Comparison of ENCODE assay signal across 12 cellular contexts in the genomic region with DNA sequence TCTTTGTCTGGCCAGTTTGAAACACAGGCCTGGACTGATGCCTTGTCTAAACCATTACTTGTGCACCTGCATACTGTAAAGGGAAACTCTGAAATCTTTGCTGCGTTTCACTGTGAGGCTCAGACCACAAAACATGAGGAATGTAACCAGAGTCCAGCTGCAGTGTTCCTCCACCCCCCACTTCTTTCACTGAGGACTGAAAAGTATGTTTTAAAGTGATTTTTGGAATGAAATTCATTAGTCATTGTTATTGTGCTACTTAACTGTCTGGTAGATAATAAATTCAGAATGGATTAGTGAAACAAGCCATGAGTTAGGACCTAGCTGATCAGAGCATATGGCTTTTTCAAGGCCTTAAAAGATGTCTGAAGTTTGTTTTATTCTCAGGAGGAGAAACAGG.
DNase-seq lines count a peak whose midpoint lies in the region; TF ChIP-seq lines count a peak whose summit lies in the region.
"Had no signal": no experiment of that assay in that cellular context is flagged by ENCODE, and none has a peak within 500 bp of the region (broad histone marks: within the 10 kb centered on the region; RNA-seq: fewer than 3 reads in every experiment).

No MANE protein-coding gene starts in this region.

- no peak overlapping the region for H2BK12ac ChIP-seq in mesenchymal stem cell (ENCODE audit: low read length in 2 of 2)

- H3K36me3 ChIP-seq in mesenchymal stem cell (ENCODE audit: control insufficient read depth in 1 of 2, insufficient read depth in 2 of 2, low read depth in 1 of 2, low read length in 2 of 2), result peaks cover 6 to 8% of the 10 kb centered on the region in 2 experiments

- DNase-seq in AG10803 (ENCODE audit: low read depth) (peak; percentile 93), HFFc6 (peak; percentile 65), astrocyte of the spinal cord (ENCODE audit: low read depth, low spot score) (peak; percentile 94), mesenchymal stem cell (peak; percentile 59), dermis blood vessel endothelial cell (no peak), NAMALWA (ENCODE audit: low spot score) (no peak), SW480 (ENCODE audit: low spot score) (no peak)
- no peak for DNase-seq in central memory CD4-positive, alpha-beta T cell
- DNase-seq: amniotic stem cell; erythroblast; NCI-H187; stimulated activated CD4-positive, alpha-beta T cell treated with anti-CD3 and anti-CD28 coated beads, Interleukin-4, amount 100 ng/mL, for 24 hours had no signal

- H3K18ac ChIP-seq in mesenchymal stem cell (ENCODE audit: low read depth in 1 of 2, low read length in 2 of 2), result no peak overlapping the region

- peak overlapping the region; percentile 93 for H3K27ac ChIP-seq in mesenchymal stem cell (ENCODE audit: low read length, poor library complexity, severe bottlenecking)

- H2BK5ac ChIP-seq in mesenchymal stem cell (ENCODE audit: low read depth, low read length, poor library complexity, severe bottlenecking), result no peak overlapping the region

- H3K9me3 Mint-ChIP-seq in HFFc6, result no peaks in the 10 kb centered on the region

- H3K4me3 ChIP-seq in AG10803 (ENCODE audit: low read length), result no peak overlapping the region
- H3K4me3 ChIP-seq in astrocyte of the spinal cord (ENCODE audit: low read depth, low read length), result no peak overlapping the region
- no peak overlapping the region for H3K4me3 ChIP-seq in mesenchymal stem cell (ENCODE audit: insufficient read depth in 1 of 2, low read depth in 1 of 2, low read length in 2 of 2)

- H3K27me3 Mint-ChIP-seq in HFFc6 (ENCODE audit: insufficient read depth), result no peaks in the 10 kb centered on the region; the same call in 1 of the 2 replicates

- peaks cover 12% of the 10 kb centered on the region for H3K9me3 ChIP-seq in mesenchymal stem cell (ENCODE audit: control insufficient read depth, low read length)

- no peak overlapping the region for H3K14ac ChIP-seq in mesenchymal stem cell (ENCODE audit: low read length in 2 of 2)

- WGBS in mesenchymal stem cell, result 0% methylated on average over 1 of the region's 1 CpG

- H3K27me3 ChIP-seq in mesenchymal stem cell (ENCODE audit: control insufficient read depth in 1 of 2, insufficient read depth in 1 of 2, low read length in 2 of 2), result no peaks in the 10 kb centered on the region

- H3K4ac ChIP-seq in mesenchymal stem cell (ENCODE audit: low read depth in 1 of 2, low read length in 2 of 2), result no peak overlapping the region

- no peak overlapping the region for H3K4me2 ChIP-seq in mesenchymal stem cell (ENCODE audit: low read length, poor library complexity, severe bottlenecking)

- H3K9ac ChIP-seq in mesenchymal stem cell (ENCODE audit: low read length), result peak overlapping the region; percentile 28

- no peak overlapping the region for H4K8ac ChIP-seq in mesenchymal stem cell (ENCODE audit: low read length)

- peaks cover 4% of the 10 kb centered on the region for H3K79me1 ChIP-seq in mesenchymal stem cell (replicated peaks; ENCODE audit: low read length, poor library complexity, severe bottlenecking)

- peak overlapping the region; percentile 41 for H3K4me3 Mint-ChIP-seq in HFFc6

- in situ Hi-C loops in astrocyte of the spinal cord (cut with HindIII; ENCODE audit: low sequenced_read_pairs), result no loop called here

- H3K36me3 Mint-ChIP-seq in HFFc6 (ENCODE audit: low read depth), result peaks cover 32% of the 10 kb centered on the region

- H3K4me1 ChIP-seq in mesenchymal stem cell (ENCODE audit: control insufficient read depth, insufficient read depth, low read depth, low read length), result no peaks in the 10 kb centered on the region

- H2BK15ac ChIP-seq in mesenchymal stem cell (ENCODE audit: low read depth, poor library complexity, severe bottlenecking), result no peak overlapping the region

- H2AFZ ChIP-seq in mesenchymal stem cell (ENCODE audit: low read depth, low read length), result no peak overlapping the region

- H3K4me1 Mint-ChIP-seq in HFFc6 (ENCODE audit: low read depth), result peaks cover 38% of the 10 kb centered on the region

- no peak overlapping the region for H2BK120ac ChIP-seq in mesenchymal stem cell (ENCODE audit: low read depth, low read length)

- no peak overlapping the region for H3K23ac ChIP-seq in mesenchymal stem cell (ENCODE audit: low read length in 2 of 2)

- TF ChIP-seq CTCF in AG10803 (conservative IDR thresholded peaks at IDR 0.05; ENCODE audit: low read length) (no peak), HFFc6 (IDR thresholded peaks at IDR 0.05) (no peak), astrocyte of the spinal cord (IDR thresholded peaks at IDR 0.05; ENCODE audit: low read depth, low read length) (no peak)

- no peak overlapping the region for H2AK5ac ChIP-seq in mesenchymal stem cell (ENCODE audit: low read length, severe bottlenecking)

- H3K27ac Mint-ChIP-seq in HFFc6, result peak overlapping the region; percentile 52

- no peak overlapping the region for H4K91ac ChIP-seq in mesenchymal stem cell (ENCODE audit: low read length)

Comparison
In these comparisons a context has a peak if more than half of its experiments do, and no peak if none do; other contexts are left out.
1. DNase-seq: peak in AG10803 (single experiment), HFFc6 (single experiment), astrocyte of the spinal cord (single experiment) and mesenchymal stem cell (single experiment); none in dermis blood vessel endothelial cell (single experiment), central memory CD4-positive, alpha-beta T cell (single experiment), NAMALWA (single experiment) and SW480 (single experiment).